In genomic region chr15:81282911-81283310, GRCh38 we compare ENCODE assay signal across 15 cellular contexts. TPM values are rescaled to one million over a fixed set of nuclear protein-coding genes. Genes with fewer than 3 reads are reported as not detected.
DNase-seq lines count a peak whose midpoint lies in the region.
"Had no signal": no experiment of that assay in that cellular context is flagged by ENCODE, and none has a peak within 500 bp of the region (broad histone marks: within the 10 kb centered on the region; RNA-seq: fewer than 3 reads in every experiment).

No MANE protein-coding gene starts in this region.

- in situ Hi-C loops in G401 (cut with HindIII; ENCODE audit: low sequenced_read_pairs) = no loop called here

- H3K36me3 ChIP-seq in H7 (replicated peaks; ENCODE audit: control insufficient read depth, insufficient read depth, low read length) = no peaks in the 10 kb centered on the region
- H3K36me3 ChIP-seq in SJCRH30 = no peaks in the 10 kb centered on the region

- no peaks in the 10 kb centered on the region for H3K9me3 ChIP-seq in SJCRH30 (replicated peaks)

- H3K27me3 ChIP-seq in H7 (ENCODE audit: control insufficient read depth, insufficient read depth, low read length) = no peaks in the 10 kb centered on the region
- no peaks in the 10 kb centered on the region for H3K27me3 ChIP-seq in SJCRH30

- H3K4me3 ChIP-seq in H7 (ENCODE audit: insufficient read depth, low read depth, low read length) (no peak overlapping the region), SJCRH30 (no peak overlapping the region)
- H3K4me3 ChIP-seq: GM12878, GM23248 had no signal

- H3K27ac ChIP-seq in SJCRH30 = no peak overlapping the region
- H3K27ac ChIP-seq: GM23248 had no signal

- DNase-seq in activated effector memory CD4-positive, alpha-beta T cell treated with anti-CD3 and anti-CD28 coated beads, Interleukin-2, amount 50 U/mL, for 16 hours = peak; percentile 51
- no peak for DNase-seq in activated effector memory CD4-positive, alpha-beta T cell treated with Interleukin-2 at 50 U/mL for 16 hours
- DNase-seq in H7 = peak; percentile 27
- peak; percentile 33 for DNase-seq in islet precursor cell
- peak; percentile 10 for DNase-seq in stimulated activated CD8-positive, alpha-beta memory T cell treated with anti-CD3 and anti-CD28 coated beads, Interleukin-4, amount 100 ng/mL, for 48 hours
- DNase-seq in SJCRH30 = no peak
- no peak for DNase-seq in G401 (ENCODE audit: low spot score)
- DNase-seq: ACHN; C1 segment of cervical spinal cord; Calu3; CD4-positive, alpha-beta T cell; DMS 273 treated with DMSO at 0.1 percent for 48 hours; GM23248; H9 had no signal

- no peaks in the 10 kb centered on the region for H3K4me1 ChIP-seq in SJCRH30

RNA-seq across cellular contexts. Expression of gene STARD5, which starts 41.0 kb away (rescaled TPM):
- total RNA-seq in H7 (2014; rRNA removed; shearing (Covaris generic)) = 3.4 TPM in 2 replicates
- 2.5 and 3.8 TPM in 2 replicates for total RNA-seq in SJCRH30 (2014; rRNA removed; shearing (Covaris generic))
- not detected in 2 replicates for total RNA-seq in G401 (2014; rRNA removed; shearing (Covaris generic))

Comparison
In these comparisons a context has a peak if more than half of its experiments do, and no peak if none do; other contexts are left out.
1. DNase-seq: peak in activated effector memory CD4-positive, alpha-beta T cell treated with anti-CD3 and anti-CD28 coated beads, Interleukin-2, amount 50 U/mL, for 16 hours (single experiment), H7 (single experiment), islet precursor cell (single experiment) and stimulated activated CD8-positive, alpha-beta memory T cell treated with anti-CD3 and anti-CD28 coated beads, Interleukin-4, amount 100 ng/mL, for 48 hours (single experiment); none in activated effector memory CD4-positive, alpha-beta T cell treated with Interleukin-2 at 50 U/mL for 16 hours (single experiment), SJCRH30 (0 of 2) and G401 (single experiment).